In genomic region chr6:127907960-127908640, GRCh38 we compare ENCODE assay signal across 8 cellular contexts. TPM values are rescaled to one million over a fixed set of nuclear protein-coding genes. Genes with fewer than 3 reads are reported as not detected.
DNase-seq lines count a peak whose midpoint lies in the region; ATAC-seq and TF ChIP-seq lines count a peak whose summit lies in the region.

No MANE protein-coding gene starts in this region.

- no peak overlapping the region for H3K9ac ChIP-seq in MM.1S (ENCODE audit: low read length)

- H3K4me2 ChIP-seq in MM.1S (ENCODE audit: low read depth, low read length) = no peak overlapping the region

- no peaks in the 10 kb centered on the region for H3K9me2 ChIP-seq in MM.1S (replicated peaks; ENCODE audit: insufficient read depth, low read length)

- H3K9me3 ChIP-seq in CD4-positive, CD25-positive, alpha-beta regulatory T cell (ENCODE audit: control insufficient read depth in 2 of 2, low read length in 2 of 2) = peaks cover 3 to 9% of the 10 kb centered on the region in 2 experiments
- no peaks in the 10 kb centered on the region for H3K9me3 ChIP-seq in gastrocnemius medialis
- H3K9me3 ChIP-seq in MM.1S (replicated peaks; ENCODE audit: insufficient read depth, low read length) = no peaks in the 10 kb centered on the region

- H3K4me3 Mint-ChIP-seq in CD4-positive, CD25-positive, alpha-beta regulatory T cell = peak overlapping the region; percentile 61 to 92 (median 72)

- DNase-seq in CD4-positive, CD25-positive, alpha-beta regulatory T cell = peak in 1 of 3 donors; percentile 42
- peak; percentile 42 for DNase-seq in RPMI8226
- no peak for DNase-seq in NOMO-1 treated with dmso at 0.1 percent for 144 hours (lab: John Stamatoyannopoulos, UW; ENCODE audit: unreplicated experiment)
- DNase-seq in gastrocnemius medialis = no peak
- DNase-seq in MM.1S = no peak
- no peak for DNase-seq in stimulated activated naive CD4-positive, alpha-beta T cell treated with Interleukin-2 at 50 U/mL for 16 hours (lab: John Stamatoyannopoulos, UW)

- H3K36me3 ChIP-seq in CD4-positive, CD25-positive, alpha-beta regulatory T cell (ENCODE audit: control insufficient read depth, insufficient read depth, low read length) = no peaks in the 10 kb centered on the region
- H3K36me3 ChIP-seq in gastrocnemius medialis (no peaks in the 10 kb centered on the region), MM.1S (replicated peaks; ENCODE audit: insufficient read depth, low read length) (no peaks in the 10 kb centered on the region)

- H3K27me3 ChIP-seq in CD4-positive, CD25-positive, alpha-beta regulatory T cell (ENCODE audit: control insufficient read depth, insufficient read depth, low read length) = no peaks in the 10 kb centered on the region
- H3K27me3 ChIP-seq in gastrocnemius medialis (no peaks in the 10 kb centered on the region), MM.1S (replicated peaks; ENCODE audit: insufficient read depth, low read length) (no peaks in the 10 kb centered on the region)

- H4K20me1 ChIP-seq in MM.1S (ENCODE audit: insufficient read depth, low read length) = no peaks in the 10 kb centered on the region

- no peaks in the 10 kb centered on the region for H3K4me1 ChIP-seq in CD4-positive, CD25-positive, alpha-beta regulatory T cell (ENCODE audit: control insufficient read depth, insufficient read depth, low read length, poor library complexity, severe bottlenecking)
- H3K4me1 ChIP-seq in gastrocnemius medialis = no peaks in the 10 kb centered on the region
- no peaks in the 10 kb centered on the region for H3K4me1 ChIP-seq in MM.1S (ENCODE audit: low read length)

- no peak for TF ChIP-seq POLR2A in gastrocnemius medialis (IDR thresholded peaks at IDR 0.05)

- no peak overlapping the region for H2AFZ ChIP-seq in MM.1S (ENCODE audit: low read length)

- H3K9me3 Mint-ChIP-seq in CD4-positive, CD25-positive, alpha-beta regulatory T cell = peaks cover 0 to 22% (median 5%) of the 10 kb centered on the region in 7 donors

- intact Hi-C loops in gastrocnemius medialis (cut with DNase I; ENCODE audit: low total_unique reads) = no loop called here

- H3K27ac Mint-ChIP-seq in CD4-positive, CD25-positive, alpha-beta regulatory T cell = peak overlapping the region; percentile 39 to 90 (median 48)

- peak overlapping the region; percentile 84 for H3K4me3 ChIP-seq in CD4-positive, CD25-positive, alpha-beta regulatory T cell (ENCODE audit: low read depth, low read length)
- H3K4me3 ChIP-seq in gastrocnemius medialis (no peak overlapping the region), MM.1S (ENCODE audit: low read length) (no peak overlapping the region)

- peaks cover under 1% of the 10 kb centered on the region for H3K36me3 Mint-ChIP-seq in CD4-positive, CD25-positive, alpha-beta regulatory T cell

- ATAC-seq in CD4-positive, CD25-positive, alpha-beta regulatory T cell (ENCODE audit: low read depth in 2 of 2) = peak in 1 of 2 donors; percentile 34
- ATAC-seq in GM19025 (IDR thresholded peaks at IDR 0.05; ENCODE audit: low read depth, unreplicated experiment) (peak; percentile 85), HG02852 (IDR thresholded peaks at IDR 0.05; ENCODE audit: unreplicated experiment) (peak; percentile 68), gastrocnemius medialis (no peak)

- TF ChIP-seq CTCF in gastrocnemius medialis (IDR thresholded peaks at IDR 0.05 in 4 of 5, conservative IDR thresholded peaks at IDR 0.05 in 1 of 5) (no peak), MM.1S (IDR thresholded peaks at IDR 0.05; ENCODE audit: low read length) (no peak)

- peaks cover 5 to 21% (median 12%) of the 10 kb centered on the region in 4 donors for H3K4me1 Mint-ChIP-seq in CD4-positive, CD25-positive, alpha-beta regulatory T cell

- H3K27me3 Mint-ChIP-seq in CD4-positive, CD25-positive, alpha-beta regulatory T cell = no peaks in the 10 kb centered on the region

- no peaks in the 10 kb centered on the region for H3K79me2 ChIP-seq in MM.1S (ENCODE audit: low read length)

- H3K27ac ChIP-seq in CD4-positive, CD25-positive, alpha-beta regulatory T cell (ENCODE audit: insufficient read depth, low read length, poor library complexity, severe bottlenecking) = no peak overlapping the region
- H3K27ac ChIP-seq in gastrocnemius medialis = no peak overlapping the region
- no peak overlapping the region for H3K27ac ChIP-seq in MM.1S (ENCODE audit: low read length)

- in situ Hi-C loops in gastrocnemius medialis (cut with MboI; ENCODE audit: low sequenced_read_pairs in 4 of 4) = no loop called here

- H3F3A ChIP-seq in MM.1S (ENCODE audit: insufficient read depth, low read length) = no peaks in the 10 kb centered on the region

RNA-seq across cellular contexts. Expression of gene THEMIS, which starts 7.2 kb away (rescaled TPM):
- total RNA-seq in CD4-positive, CD25-positive, alpha-beta regulatory T cell = 22.8 TPM
- polyA plus RNA-seq in CD4-positive, CD25-positive, alpha-beta regulatory T cell = 10 to 100 TPM in 2 of 4 donors, 1 to 10 TPM in 2; 6.5 to 14.4 (median 10.5) TPM
- total RNA-seq in gastrocnemius medialis = under 1 TPM in 2 of 4 donors, not detected in 2; 0.10 to 0.15 TPM

Comparison
In these comparisons a context has a peak if more than half of its experiments do, and no peak if none do; other contexts are left out.
1. ATAC-seq: peak in GM19025 (single experiment) and HG02852 (single experiment); none in gastrocnemius medialis (0 of 2).
2. RNA of gene THEMIS, which starts 7.2 kb away (total RNA-seq): 22.8 TPM in CD4-positive, CD25-positive, alpha-beta regulatory T cell (single experiment); 0.10 to 0.15 TPM in gastrocnemius medialis; every median in the first group is over 10 times any median in the second.